ENCODE assay signal across 11 cellular contexts in genomic region chr17:5413682-5414081, GRCh38. TPM values are rescaled to one million over a fixed set of nuclear protein-coding genes. Genes with fewer than 3 reads are reported as not detected.
A peak's percentile ranks its signal among the peaks of the same experiment; 100 is the strongest.
DNase-seq lines count a peak whose midpoint lies in the region; ATAC-seq, FAIRE-seq and TF ChIP-seq lines count a peak whose summit lies in the region.
"Had no signal": no experiment of that assay in that cellular context is flagged by ENCODE, and none has a peak within 500 bp of the region (broad histone marks: within the 10 kb centered on the region; RNA-seq: fewer than 3 reads in every experiment).

No MANE protein-coding gene starts in this region.

- 49% methylated on average over 4 of the region's 4 CpGs for WGBS in K562 (ENCODE audit: insufficient coverage, low coverage, missing lambda C conversion rate)
- WGBS in mesendoderm (ENCODE audit: extremely low coverage, insufficient coverage, low lambda C conversion rate) = no CpG with 5 or more reads among the region's 4 CpGs

- no peak overlapping the region for H3K27ac Mint-ChIP-seq in osteocyte (ENCODE audit: unreplicated experiment)

- no peak overlapping the region for H4K5ac ChIP-seq in mesendoderm (ENCODE audit: low read length)

- H3K56ac ChIP-seq in mesendoderm (ENCODE audit: low read length) = no peak overlapping the region

- no peaks in the 10 kb centered on the region for H3K27me3 Mint-ChIP-seq in osteocyte (ENCODE audit: unreplicated experiment)

- CTCF ChIA-PET in K562 (lab: Yijun Ruan, JAX; ENCODE audit: low intra/inter-chr PET ratio) = no interaction called here

- H3K36me3 ChIP-seq in Loucy (ENCODE audit: insufficient read depth, low read length) (peaks cover 60% of the 10 kb centered on the region), K562 (ENCODE audit: control insufficient read depth, insufficient read depth, low read length) (peaks cover 76% of the 10 kb centered on the region), mesendoderm (ENCODE audit: control insufficient read depth, insufficient read depth, low read length) (peaks cover 4% of the 10 kb centered on the region)

- H3K4me1 Mint-ChIP-seq in osteocyte (ENCODE audit: unreplicated experiment) = peaks cover 7% of the 10 kb centered on the region

- no peak overlapping the region for H4K8ac ChIP-seq in mesendoderm (ENCODE audit: low read depth, low read length)

- no peak overlapping the region for H3K23ac ChIP-seq in mesendoderm (ENCODE audit: low read length)

- H3K79me2 ChIP-seq in Loucy (ENCODE audit: insufficient read depth, low read length) = peaks cover 83% of the 10 kb centered on the region
- peaks cover 45% of the 10 kb centered on the region for H3K79me2 ChIP-seq in K562 (ENCODE audit: control insufficient read depth, insufficient read depth, low read length)
- peaks cover 23% of the 10 kb centered on the region for H3K79me2 ChIP-seq in mesendoderm (ENCODE audit: control insufficient read depth, insufficient read depth, low read length)

- POLR2A ChIA-PET in K562 (lab: Yijun Ruan, JAX) = interaction anchor here (4.1 kb wide), 1 partner anchor 10 kb away, joined by 12 read pairs; no protein-coding TSS in a partner anchor

- H2BK15ac ChIP-seq in mesendoderm (replicated peaks; ENCODE audit: low read depth) = no peak overlapping the region

- H3K79me1 ChIP-seq in mesendoderm (ENCODE audit: low read length) = peaks cover 6% of the 10 kb centered on the region

- no peak overlapping the region for H3K4ac ChIP-seq in mesendoderm (ENCODE audit: low read depth, low read length)

- no peak overlapping the region for H3K4me3 Mint-ChIP-seq in osteocyte (ENCODE audit: unreplicated experiment)

- peak; percentile 89 for DNase-seq in AG10803 (ENCODE audit: low read depth)
- DNase-seq in K562 (ENCODE audit: extremely low read depth in 1 of 4, low spot score in 3 of 4) = peak in 1 of 4 experiments; percentile 21
- peak; percentile 44 for DNase-seq in mesendoderm
- no peak for DNase-seq in NK-92 (lab: John Stamatoyannopoulos, UW; ENCODE audit: unreplicated experiment)
- DNase-seq in osteocyte (ENCODE audit: extremely low spot score, unreplicated experiment) = no peak
- DNase-seq: H7, MG63 had no signal

- no peaks in the 10 kb centered on the region for H3K27me3 ChIP-seq in Loucy (ENCODE audit: insufficient read depth, low read length, poor library complexity, severe bottlenecking)
- H3K27me3 ChIP-seq in K562 (ENCODE audit: control insufficient read depth in 2 of 2, insufficient read depth in 2 of 2, low read length in 2 of 2) = no peaks in the 10 kb centered on the region
- no peaks in the 10 kb centered on the region for H3K27me3 ChIP-seq in mesendoderm (ENCODE audit: insufficient read depth, low read length, poor library complexity)
- H3K27me3 ChIP-seq: MG63 had no signal

- peak; percentile 67 for ATAC-seq in K562
- no peak for ATAC-seq in GM18502 (IDR thresholded peaks at IDR 0.05; ENCODE audit: poor library complexity, unreplicated experiment)
- ATAC-seq in HG03095 (IDR thresholded peaks at IDR 0.05; ENCODE audit: unreplicated experiment) = no peak

- H3K4me2 ChIP-seq in Loucy (ENCODE audit: low read depth, low read length, poor library complexity, severe bottlenecking) = peak overlapping the region; percentile 54
- H3K4me2 ChIP-seq in K562 (ENCODE audit: insufficient read depth, low read length) = no peak overlapping the region
- H3K4me2 ChIP-seq in mesendoderm (ENCODE audit: low read length) = no peak overlapping the region

- peaks cover 36% of the 10 kb centered on the region for H3K4me1 ChIP-seq in Loucy (ENCODE audit: insufficient read depth, low read length, poor library complexity, severe bottlenecking)
- peaks cover 0 to 4% of the 10 kb centered on the region in 2 experiments; a peak in 3 of 5 replicates for H3K4me1 ChIP-seq in K562 (replicated peaks in 1 of 2; ENCODE audit: control insufficient read depth in 2 of 2, insufficient read depth in 2 of 2, low read length in 2 of 2)
- no peaks in the 10 kb centered on the region for H3K4me1 ChIP-seq in mesendoderm (ENCODE audit: control insufficient read depth, low read depth, low read length)

- H2BK120ac ChIP-seq in mesendoderm (ENCODE audit: low read depth, low read length) = no peak overlapping the region

- H3K4me3 ChIP-seq in AG10803 (ENCODE audit: low read length) (no peak overlapping the region), Loucy (ENCODE audit: low read length, poor library complexity, severe bottlenecking) (no peak overlapping the region), K562 (no peak overlapping the region), mesendoderm (ENCODE audit: low read length) (no peak overlapping the region)
- H3K4me3 ChIP-seq: MG63 had no signal

- H4K20me1 ChIP-seq in Loucy (ENCODE audit: insufficient read depth, low read length, poor library complexity, severe bottlenecking) = peaks cover 61% of the 10 kb centered on the region
- no peaks in the 10 kb centered on the region for H4K20me1 ChIP-seq in K562 (replicated peaks; ENCODE audit: control insufficient read depth, insufficient read depth, low read length)

- no peak overlapping the region for H2AK5ac ChIP-seq in mesendoderm (ENCODE audit: low read length)

- H3F3A ChIP-seq in Loucy (ENCODE audit: low read depth) = no peaks in the 10 kb centered on the region

- H3K27ac ChIP-seq in K562 (ENCODE audit: extremely low read depth, low read depth, low read length) (peak overlapping the region; percentile 54; the same call in 2 of the 3 replicates), mesendoderm (ENCODE audit: low read depth, low read length) (no peak overlapping the region)

- intact Hi-C loops in K562 (cut with micrococcal nuclease) = no loop called here

- H3K9ac ChIP-seq in Loucy (ENCODE audit: low read depth, low read length, poor library complexity, severe bottlenecking) (peak overlapping the region; percentile 26), K562 (ENCODE audit: insufficient read depth in 1 of 2, low read depth in 2 of 2, low read length in 2 of 2) (no peak overlapping the region), mesendoderm (ENCODE audit: low read length) (no peak overlapping the region)

- peaks cover 31% of the 10 kb centered on the region for H3K36me3 Mint-ChIP-seq in osteocyte (ENCODE audit: unreplicated experiment)

- TF ChIP-seq RAD21 in K562 (CRISPR knock-in tag; conservative IDR thresholded peaks at IDR 0.05 in 1 of 2, IDR thresholded peaks at IDR 0.05 in 1 of 2) = no peak

- no peaks in the 10 kb centered on the region for H3K9me3 Mint-ChIP-seq in osteocyte (ENCODE audit: unreplicated experiment)

- TF ChIP-seq EP300 in K562 (IDR thresholded peaks at IDR 0.05; ENCODE audit: low read length) = peak; percentile 41; the same call in 1 of the 2 replicates

- BruUV-seq in K562 (replicated peaks; lab: Mats Ljungman, UMichigan) = no TSS peak

- no peak for TF ChIP-seq CTCF in AG10803 (conservative IDR thresholded peaks at IDR 0.05; ENCODE audit: low read length)
- TF ChIP-seq CTCF in Loucy (conservative IDR thresholded peaks at IDR 0.05; ENCODE audit: low read length) = no peak
- no peak for TF ChIP-seq CTCF in K562 (IDR thresholded peaks at IDR 0.05 in 2 of 3, conservative IDR thresholded peaks at IDR 0.05 in 1 of 3; ENCODE audit: insufficient read depth in 2 of 3, low read depth in 1 of 3, low read length in 3 of 3)
- TF ChIP-seq CTCF in osteocyte (IDR thresholded peaks at IDR 0.05) = no peak

- H3K9me1 ChIP-seq in K562 (ENCODE audit: control insufficient read depth, insufficient read depth, low read length) = no peaks in the 10 kb centered on the region

- H2BK5ac ChIP-seq in mesendoderm (ENCODE audit: low read length) = no peak overlapping the region

- FAIRE-seq in K562 (lab: Jason Lieb, UNC) = no peak
- FAIRE-seq: colon had no signal

- H2AFZ ChIP-seq in Loucy (ENCODE audit: low read length) = no peak overlapping the region
- H2AFZ ChIP-seq in K562 (ENCODE audit: low read depth, low read length) = no peak overlapping the region

- H3K9me3 ChIP-seq in Loucy (ENCODE audit: insufficient read depth, low read depth, low read length) = no peaks in the 10 kb centered on the region
- H3K9me3 ChIP-seq in K562 (replicated peaks; ENCODE audit: control insufficient read depth, insufficient read depth, low read depth, low read length) = no peaks in the 10 kb centered on the region
- H3K9me3 ChIP-seq: MG63 had no signal

- no peaks in the 10 kb centered on the region for H3K9me2 ChIP-seq in Loucy (replicated peaks; ENCODE audit: low read depth, low read length)

- no peak for TF ChIP-seq POLR2A in K562 (conservative IDR thresholded peaks at IDR 0.05)

- in situ Hi-C loops in K562 (cut with MboI) = no loop called here

- no peak overlapping the region for H3K18ac ChIP-seq in mesendoderm (ENCODE audit: low read length)

RNA-seq across cellular contexts. Expression of gene NUP88, which starts 5.8 kb away (rescaled TPM):
- 105 and 145 TPM in 2 replicates for total RNA-seq in K562 (2011; cell fraction: chromatin; rRNA removed; ENCODE audit: low replicate concordance)
- total RNA-seq in K562 (2011; cell fraction: nucleolus; rRNA removed) = 69.5 and 74.9 TPM in 2 replicates
- 68.0 and 71.5 TPM in 2 replicates for total RNA-seq in K562 (2011; cell fraction: nucleoplasm; rRNA removed)
- total RNA-seq in K562 (2014; rRNA removed) (125 and 128 TPM in 2 replicates), K562 (2014; rRNA removed; fragmentation: Illumina TruSeq; extraction: Trizol) (137 and 154 TPM in 2 replicates), K562 (2015; rRNA removed; fragmentation: Illumina TruSeq; extraction: Trizol) (143 and 148 TPM in 2 replicates), K562 (2021) (72.1 and 73.6 TPM in 2 replicates), osteocyte (45.7 and 50.8 TPM in 2 replicates)
- polyA plus RNA-seq in K562 (2011; rRNA removed) (81.9 and 119 TPM in 2 replicates), K562 (2014; fragmentation: Illumina TruSeq; extraction: Trizol) (150 and 160 TPM in 2 replicates), K562 (2014; fragmentation: Nextera tagmentation; extraction: Ambion mirVana) (10 to 100 TPM; 59.9 to 74.6 TPM), K562 (2014; rRNA removed) (117 and 137 TPM in 2 replicates)
- 62.2 and 70.5 TPM in 2 replicates for polyA plus RNA-seq in K562 (2011; cell fraction: cytosol; rRNA removed)
- 56.3 and 61.3 TPM in 2 replicates for polyA plus RNA-seq in K562 (2011; cell fraction: nucleus; rRNA removed)
- 53.6 and 71.8 TPM in 2 replicates for polyA plus RNA-seq in K562 (2012)
- polyA minus RNA-seq in K562 (2011; rRNA and poly(A)+ RNA removed) = 184 and 195 TPM in 2 replicates
- polyA minus RNA-seq in K562 (2011; cell fraction: cytosol; rRNA and poly(A)+ RNA removed) = 45.9 and 52.1 TPM in 2 replicates
- 50.2 and 72.0 TPM in 2 replicates for polyA minus RNA-seq in K562 (2011; cell fraction: nucleus; rRNA and poly(A)+ RNA removed)
- polyA plus RNA-seq in mesendoderm (2013, experiment 1 of 2) = 126 TPM
- polyA plus RNA-seq in mesendoderm (2013, experiment 2 of 2) = 124 TPM

RNA-seq across cellular contexts. Expression of gene RPAIN, which starts 6.3 kb away (rescaled TPM):
- total RNA-seq in K562 (2011; cell fraction: chromatin; rRNA removed; ENCODE audit: low replicate concordance) = 74.4 and 86.5 TPM in 2 replicates
- 54.0 and 60.7 TPM in 2 replicates for total RNA-seq in K562 (2011; cell fraction: nucleolus; rRNA removed)
- 79.5 and 101 TPM in 2 replicates for total RNA-seq in K562 (2011; cell fraction: nucleoplasm; rRNA removed)
- total RNA-seq in K562 (2014; rRNA removed) (40.2 and 48.4 TPM in 2 replicates), K562 (2014; rRNA removed; fragmentation: Illumina TruSeq; extraction: Trizol) (37.2 and 38.5 TPM in 2 replicates), K562 (2015; rRNA removed; fragmentation: Illumina TruSeq; extraction: Trizol) (41.2 and 43.8 TPM in 2 replicates), K562 (2021) (23.5 and 29.6 TPM in 2 replicates), osteocyte (58.2 and 58.6 TPM in 2 replicates)
- polyA plus RNA-seq in K562 (2011; rRNA removed) (37.7 and 41.6 TPM in 2 replicates), K562 (2014; fragmentation: Illumina TruSeq; extraction: Trizol) (27.3 and 29.8 TPM in 2 replicates), K562 (2014; fragmentation: Nextera tagmentation; extraction: Ambion mirVana) (10 to 100 TPM; 62.0 to 63.7 TPM), K562 (2014; rRNA removed) (34.3 and 41.2 TPM in 2 replicates)
- 12.4 and 26.1 TPM in 2 replicates for polyA plus RNA-seq in K562 (2011; cell fraction: cytosol; rRNA removed)
- 48.5 and 59.6 TPM in 2 replicates for polyA plus RNA-seq in K562 (2011; cell fraction: nucleus; rRNA removed)
- polyA plus RNA-seq in K562 (2012) = 21.7 and 24.4 TPM in 2 replicates
- polyA minus RNA-seq in K562 (2011; rRNA and poly(A)+ RNA removed) = 26.6 and 27.9 TPM in 2 replicates
- polyA minus RNA-seq in K562 (2011; cell fraction: cytosol; rRNA and poly(A)+ RNA removed) = 9.9 and 10.1 TPM in 2 replicates
- 19.9 and 36.2 TPM in 2 replicates for polyA minus RNA-seq in K562 (2011; cell fraction: nucleus; rRNA and poly(A)+ RNA removed)
- polyA plus RNA-seq in mesendoderm (2013, experiment 1 of 2) = 44.4 TPM
- 43.1 TPM for polyA plus RNA-seq in mesendoderm (2013, experiment 2 of 2)

RNA-seq across cellular contexts. Expression of gene C1QBP, which starts 25.3 kb away (rescaled TPM):
- total RNA-seq in K562 (2011; cell fraction: chromatin; rRNA removed; ENCODE audit: low replicate concordance) = 53.8 and 58.8 TPM in 2 replicates
- total RNA-seq in K562 (2011; cell fraction: nucleolus; rRNA removed) = 54.0 and 57.5 TPM in 2 replicates
- 80.1 and 85.1 TPM in 2 replicates for total RNA-seq in K562 (2011; cell fraction: nucleoplasm; rRNA removed)
- total RNA-seq in K562 (2014; rRNA removed) (383 and 419 TPM in 2 replicates), K562 (2014; rRNA removed; fragmentation: Illumina TruSeq; extraction: Trizol) (625 and 715 TPM in 2 replicates), K562 (2015; rRNA removed; fragmentation: Illumina TruSeq; extraction: Trizol) (633 and 665 TPM in 2 replicates), K562 (2021) (414 and 433 TPM in 2 replicates), osteocyte (83.8 and 86.3 TPM in 2 replicates)
- polyA plus RNA-seq in K562 (2011; rRNA removed) (209 and 398 TPM in 2 replicates), K562 (2014; fragmentation: Illumina TruSeq; extraction: Trizol) (490 and 582 TPM in 2 replicates), K562 (2014; fragmentation: Nextera tagmentation; extraction: Ambion mirVana) (100 to 1,000 TPM in 1 of 2 experiments, 10 to 100 TPM in 1; 90.7 to 107 TPM), K562 (2014; rRNA removed) (367 and 377 TPM in 2 replicates)
- 186 and 265 TPM in 2 replicates for polyA plus RNA-seq in K562 (2011; cell fraction: cytosol; rRNA removed)
- polyA plus RNA-seq in K562 (2011; cell fraction: nucleus; rRNA removed) = 70.9 and 132 TPM in 2 replicates
- 238 and 392 TPM in 2 replicates for polyA plus RNA-seq in K562 (2012)
- polyA minus RNA-seq in K562 (2011; rRNA and poly(A)+ RNA removed) = 327 and 403 TPM in 2 replicates
- 186 and 189 TPM in 2 replicates for polyA minus RNA-seq in K562 (2011; cell fraction: cytosol; rRNA and poly(A)+ RNA removed)
- 23.4 and 48.8 TPM in 2 replicates for polyA minus RNA-seq in K562 (2011; cell fraction: nucleus; rRNA and poly(A)+ RNA removed)
- 415 TPM for polyA plus RNA-seq in mesendoderm (2013, experiment 1 of 2)
- 405 TPM for polyA plus RNA-seq in mesendoderm (2013, experiment 2 of 2)

RNA-seq across cellular contexts. Expression of gene DHX33, which starts 55.1 kb away (rescaled TPM):
- 25.9 and 28.4 TPM in 2 replicates for total RNA-seq in K562 (2011; cell fraction: chromatin; rRNA removed; ENCODE audit: low replicate concordance)
- 18.9 and 19.7 TPM in 2 replicates for total RNA-seq in K562 (2011; cell fraction: nucleolus; rRNA removed)
- total RNA-seq in K562 (2011; cell fraction: nucleoplasm; rRNA removed) = 15.6 and 18.4 TPM in 2 replicates
- total RNA-seq in K562 (2014; rRNA removed) = 7.7 and 8.9 TPM in 2 replicates
- 8.8 and 9.3 TPM in 2 replicates for total RNA-seq in K562 (2014; rRNA removed; fragmentation: Illumina TruSeq; extraction: Trizol)
- total RNA-seq in K562 (2015; rRNA removed; fragmentation: Illumina TruSeq; extraction: Trizol) = 8.6 and 9.0 TPM in 2 replicates
- 19.8 and 20.2 TPM in 2 replicates for total RNA-seq in K562 (2021)
- polyA plus RNA-seq in K562 (2011; rRNA removed) = 12.8 and 13.0 TPM in 2 replicates
- 9.9 and 11.7 TPM in 2 replicates for polyA plus RNA-seq in K562 (2011; cell fraction: cytosol; rRNA removed)
- polyA plus RNA-seq in K562 (2011; cell fraction: nucleus; rRNA removed) = 11.8 and 20.1 TPM in 2 replicates
- polyA plus RNA-seq in K562 (2012) = 7.3 and 13.4 TPM in 2 replicates
- polyA plus RNA-seq in K562 (2014; fragmentation: Illumina TruSeq; extraction: Trizol) = 21.0 and 22.5 TPM in 2 replicates
- 1 to 10 TPM; 4.4 to 7.9 TPM for polyA plus RNA-seq in K562 (2014; fragmentation: Nextera tagmentation; extraction: Ambion mirVana)
- 10.4 and 12.3 TPM in 2 replicates for polyA plus RNA-seq in K562 (2014; rRNA removed)
- polyA minus RNA-seq in K562 (2011; rRNA and poly(A)+ RNA removed) = 19.5 and 21.1 TPM in 2 replicates
- 10.9 and 15.6 TPM in 2 replicates for polyA minus RNA-seq in K562 (2011; cell fraction: cytosol; rRNA and poly(A)+ RNA removed)
- polyA minus RNA-seq in K562 (2011; cell fraction: nucleus; rRNA and poly(A)+ RNA removed) = 5.5 and 7.6 TPM in 2 replicates
- polyA plus RNA-seq in mesendoderm (2013, experiment 1 of 2) = 50.1 TPM
- 49.2 TPM for polyA plus RNA-seq in mesendoderm (2013, experiment 2 of 2)
- total RNA-seq in osteocyte = 17.5 and 18.9 TPM in 2 replicates

Comparison
In these comparisons a context has a peak if more than half of its experiments do, and no peak if none do; other contexts are left out.
1. DNase-seq: peak in AG10803 (single experiment) and mesendoderm (single experiment); none in NK-92 (single experiment) and osteocyte (single experiment).